1 cellular context compared by ENCODE assay signal in genomic region chr5:10468256-10468655, GRCh38.
TF ChIP-seq lines count a peak whose summit lies in the region.

No MANE protein-coding gene starts in this region.

TF ChIP-seq in WTC11, 78 proteins besides CTCF, POLR2A, EP300 and RAD21 (continued from another document):
- TF ChIP-seq STAT6 (CRISPR knock-in tag; conservative IDR thresholded peaks at IDR 0.05; ENCODE audit: low read depth) (no peak), SOX15 (CRISPR knock-in tag; IDR thresholded peaks at IDR 0.05) (no peak), GRHL2 (CRISPR knock-in tag; IDR thresholded peaks at IDR 0.05; ENCODE audit: insufficient replicate concordance, severe bottlenecking) (no peak), ZNF423 (CRISPR knock-in tag; IDR thresholded peaks at IDR 0.05) (no peak), GABPB1 (CRISPR knock-in tag; IDR thresholded peaks at IDR 0.05) (no peak)
